ENCODE assay signal across 7 cellular contexts in genomic region chr20:51643810-51644209, GRCh38.
A peak's percentile ranks its signal among the peaks of the same experiment; 100 is the strongest.
DNase-seq lines count a peak whose midpoint lies in the region; ATAC-seq, FAIRE-seq and TF ChIP-seq lines count a peak whose summit lies in the region.
"Not testable (repeated sequence)": the region's sequence is repeated elsewhere in the genome, so short reads cannot be mapped to it uniquely, and the experiment has no call there.

No MANE protein-coding gene starts in this region.

- TF ChIP-seq RAD21 in K562 (CRISPR knock-in tag; conservative IDR thresholded peaks at IDR 0.05 in 1 of 2, IDR thresholded peaks at IDR 0.05 in 1 of 2) = not testable (repeated sequence)

- not testable (repeated sequence) for H3K36me3 Mint-ChIP-seq in endothelial cell (ENCODE audit: low read depth, unreplicated experiment)
- H3K36me3 Mint-ChIP-seq in nephron progenitor cell (ENCODE audit: low read depth) = peaks cover 13% of the 10 kb centered on the region

- H3K79me2 ChIP-seq in OCI-LY7 (ENCODE audit: insufficient read depth, low read depth, low read length); K562 (ENCODE audit: control insufficient read depth, insufficient read depth, low read length): not testable (repeated sequence)

- not testable (repeated sequence) for ATAC-seq in K562, lower lobe of right lung

- 53% methylated on average over 6 of the region's 8 CpGs for WGBS in K562 (ENCODE audit: insufficient coverage, low coverage, missing lambda C conversion rate)
- WGBS in thyroid gland, 2 donors = 92 to 96% methylated on average over 8 of the region's 8 CpGs

- H3K9ac ChIP-seq in K562 (ENCODE audit: insufficient read depth in 1 of 2, low read depth in 2 of 2, low read length in 2 of 2) = not testable (repeated sequence)

- not testable (repeated sequence) for H3K9me1 ChIP-seq in K562 (ENCODE audit: control insufficient read depth, insufficient read depth, low read length)

- not testable (repeated sequence) for BruUV-seq in OCI-LY7 (replicated peaks; lab: Mats Ljungman, UMichigan); K562 (replicated peaks; lab: Mats Ljungman, UMichigan)

- DNase-seq in OCI-LY7 (ENCODE audit: low spot score); K562 (ENCODE audit: extremely low read depth in 1 of 4, low spot score in 3 of 4); endothelial cell (ENCODE audit: low spot score); lower lobe of right lung; nephron progenitor cell; thyroid gland: not testable (repeated sequence)

- H3K4me2 ChIP-seq in OCI-LY7 (ENCODE audit: low read length); K562 (ENCODE audit: insufficient read depth, low read length): not testable (repeated sequence)

- TF ChIP-seq CTCF in HEK293 (tag by site-specific recombination; IDR thresholded peaks at IDR 0.05) = peak; percentile 31; the same call in 1 of the 2 replicates
- TF ChIP-seq CTCF in OCI-LY7 (conservative IDR thresholded peaks at IDR 0.05; ENCODE audit: low read length) = peak; percentile 45; the same call in 1 of the 2 replicates
- TF ChIP-seq CTCF in K562 (IDR thresholded peaks at IDR 0.05 in 2 of 3, conservative IDR thresholded peaks at IDR 0.05 in 1 of 3; ENCODE audit: insufficient read depth in 2 of 3, low read depth in 1 of 3, low read length in 3 of 3); endothelial cell (IDR thresholded peaks at IDR 0.05; ENCODE audit: unreplicated experiment); lower lobe of right lung (IDR thresholded peaks at IDR 0.05); nephron progenitor cell (IDR thresholded peaks at IDR 0.05); thyroid gland (IDR thresholded peaks at IDR 0.05): not testable (repeated sequence)

- H2AFZ ChIP-seq in OCI-LY7 (ENCODE audit: low read length) (peak overlapping the region; percentile 18; the same call in 1 of the 2 replicates), K562 (ENCODE audit: low read depth, low read length) (peak overlapping the region; percentile 64)

- not testable (repeated sequence) for H3K9me3 Mint-ChIP-seq in endothelial cell (ENCODE audit: unreplicated experiment); nephron progenitor cell

- H3K27ac ChIP-seq in HEK293 (ENCODE audit: extremely low read depth, low read depth, low read length); OCI-LY7 (ENCODE audit: low read depth, low read length, poor library complexity, severe bottlenecking): not testable (repeated sequence)
- H3K27ac ChIP-seq in K562 (ENCODE audit: extremely low read depth, low read depth, low read length) = peak overlapping the region; percentile 53; the same call in 1 of the 3 replicates
- peak overlapping the region; percentile 36 for H3K27ac ChIP-seq in lower lobe of right lung
- peak overlapping the region in 2 of 3 donors; percentile 4 to 50 for H3K27ac ChIP-seq in thyroid gland

- not testable (repeated sequence) for FAIRE-seq in K562 (lab: Jason Lieb, UNC)

- not testable (repeated sequence) for H3K9me3 ChIP-seq in HEK293 (ENCODE audit: control insufficient read depth, insufficient read depth, low read depth, low read length); OCI-LY7 (ENCODE audit: low read length); K562 (replicated peaks; ENCODE audit: control insufficient read depth, insufficient read depth, low read depth, low read length); lower lobe of right lung; thyroid gland

- TF ChIP-seq POLR2A in K562 (conservative IDR thresholded peaks at IDR 0.05); thyroid gland (IDR thresholded peaks at IDR 0.05): not testable (repeated sequence)

- not testable (repeated sequence) for H3K36me3 ChIP-seq in HEK293 (ENCODE audit: control insufficient read depth in 2 of 2, insufficient read depth in 1 of 2, low read length in 2 of 2); OCI-LY7 (ENCODE audit: insufficient read depth, low read length); K562 (ENCODE audit: control insufficient read depth, insufficient read depth, low read length); lower lobe of right lung; thyroid gland

- in situ Hi-C loops in K562 (cut with MboI) = loop anchor here (5.0 kb wide), 1 partner anchor 438 kb away; no protein-coding TSS in a partner anchor

- H4K20me1 ChIP-seq in OCI-LY7 (ENCODE audit: insufficient read depth, low read length); K562 (replicated peaks; ENCODE audit: control insufficient read depth, insufficient read depth, low read length): not testable (repeated sequence)

- not testable (repeated sequence) for TF ChIP-seq EP300 in K562 (IDR thresholded peaks at IDR 0.05; ENCODE audit: low read length)

- POLR2A ChIA-PET in HEK293 (lab: Yijun Ruan, JAX); K562 (lab: Yijun Ruan, JAX): not testable (repeated sequence)
- POLR2A ChIA-PET in OCI-LY7 (lab: Charles Lee) = interaction anchor here (0.6 to 0.8 kb wide), 4 partner anchors 23 to 796 kb away, joined by 3 to 4 read pairs (median 3); no protein-coding TSS in a partner anchor

- not testable (repeated sequence) for H3K4me1 ChIP-seq in HEK293 (ENCODE audit: control insufficient read depth, insufficient read depth, low read length); OCI-LY7 (ENCODE audit: insufficient read depth, low read length, poor library complexity, severe bottlenecking); K562 (replicated peaks in 1 of 2; ENCODE audit: control insufficient read depth in 2 of 2, insufficient read depth in 2 of 2, low read length in 2 of 2); lower lobe of right lung; thyroid gland

- H3K27ac Mint-ChIP-seq in endothelial cell (ENCODE audit: unreplicated experiment) (peak overlapping the region; percentile 92), nephron progenitor cell (peak overlapping the region; percentile 83)

- H3K27me3 Mint-ChIP-seq in endothelial cell (ENCODE audit: unreplicated experiment); nephron progenitor cell (ENCODE audit: low read depth, poor library complexity): not testable (repeated sequence)

- peaks cover 24% of the 10 kb centered on the region for H3K4me1 Mint-ChIP-seq in endothelial cell (ENCODE audit: unreplicated experiment)
- H3K4me1 Mint-ChIP-seq in nephron progenitor cell = peaks cover 58% of the 10 kb centered on the region

- H3K9me2 ChIP-seq in OCI-LY7 (ENCODE audit: insufficient read depth, low read length) = not testable (repeated sequence)

- not testable (repeated sequence) for H3K4me3 ChIP-seq in HEK293 (ENCODE audit: low read depth, low read length); OCI-LY7 (ENCODE audit: low read depth, low read length, poor library complexity, severe bottlenecking); K562; lower lobe of right lung; thyroid gland (replicated peaks in 1 of 3)

- H3K4me3 Mint-ChIP-seq in endothelial cell (ENCODE audit: unreplicated experiment); nephron progenitor cell: not testable (repeated sequence)

- CTCF ChIA-PET in HEK293 (lab: Yijun Ruan, JAX) = interaction anchor here (0.6 to 1.2 kb wide), 5 partner anchors 156 to 901 kb away, joined by 3 to 4 read pairs (median 3); no protein-coding TSS in a partner anchor
- CTCF ChIA-PET in OCI-LY7 (lab: Charles Lee; ENCODE audit: unreplicated experiment) = interaction anchor here (1.4 kb wide), 1 partner anchor 24 kb away, joined by 3 read pairs; no protein-coding TSS in a partner anchor
- CTCF ChIA-PET in K562 (lab: Yijun Ruan, JAX; ENCODE audit: low intra/inter-chr PET ratio) = not testable (repeated sequence)

- H3K27me3 ChIP-seq in K562 (ENCODE audit: control insufficient read depth in 2 of 2, insufficient read depth in 2 of 2, low read length in 2 of 2) = peaks cover 9 to 19% of the 10 kb centered on the region in 2 experiments; a peak in 4 of 5 replicates
- not testable (repeated sequence) for H3K27me3 ChIP-seq in lower lobe of right lung (ENCODE audit: low read depth); thyroid gland

- intact Hi-C loops in OCI-LY7 (cut with micrococcal nuclease; ENCODE audit: unreplicated experiment); lower lobe of right lung (cut with DNase I); thyroid gland (cut with DNase I): not testable (repeated sequence)
- intact Hi-C loops in K562 (cut with micrococcal nuclease) = loop anchor here (10.0 kb wide), 1 partner anchor 321 kb away; no protein-coding TSS in a partner anchor

TF ChIP-seq in K562, 482 proteins besides CTCF, POLR2A, EP300 and RAD21:
- TF ChIP-seq, protein P1, sequence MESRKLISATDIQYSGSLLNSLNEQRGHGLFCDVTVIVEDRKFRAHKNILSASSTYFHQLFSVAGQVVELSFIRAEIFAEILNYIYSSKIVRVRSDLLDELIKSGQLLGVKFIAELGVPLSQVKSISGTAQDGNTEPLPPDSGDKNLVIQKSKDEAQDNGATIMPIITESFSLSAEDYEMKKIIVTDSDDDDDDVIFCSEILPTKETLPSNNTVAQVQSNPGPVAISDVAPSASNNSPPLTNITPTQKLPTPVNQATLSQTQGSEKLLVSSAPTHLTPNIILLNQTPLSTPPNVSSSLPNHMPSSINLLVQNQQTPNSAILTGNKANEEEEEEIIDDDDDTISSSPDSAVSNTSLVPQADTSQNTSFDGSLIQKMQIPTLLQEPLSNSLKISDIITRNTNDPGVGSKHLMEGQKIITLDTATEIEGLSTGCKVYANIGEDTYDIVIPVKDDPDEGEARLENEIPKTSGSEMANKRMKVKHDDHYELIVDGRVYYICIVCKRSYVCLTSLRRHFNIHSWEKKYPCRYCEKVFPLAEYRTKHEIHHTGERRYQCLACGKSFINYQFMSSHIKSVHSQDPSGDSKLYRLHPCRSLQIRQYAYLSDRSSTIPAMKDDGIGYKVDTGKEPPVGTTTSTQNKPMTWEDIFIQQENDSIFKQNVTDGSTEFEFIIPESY (CRISPR knock-in tag; IDR thresholded peaks at IDR 0.05) = peak; percentile 55; the same call in 1 of the 2 replicates
